8 cellular contexts compared by ENCODE assay signal in genomic region chr20:54199721-54200176, GRCh38. TPM values are rescaled to one million over a fixed set of nuclear protein-coding genes. Genes with fewer than 3 reads are reported as not detected.
DNase-seq lines count a peak whose midpoint lies in the region; ATAC-seq and TF ChIP-seq lines count a peak whose summit lies in the region.

No MANE protein-coding gene starts in this region.

- intact Hi-C loops in tibial artery (cut with DNase I; ENCODE audit: low total_unique reads) = loop anchor here (5.0 to 10.0 kb wide), 3 partner anchors 277 to 625 kb away; no protein-coding TSS in a partner anchor

- TF ChIP-seq CTCF in RWPE2 (IDR thresholded peaks at IDR 0.05; ENCODE audit: poor library complexity, severe bottlenecking) (peak; percentile 100), tibial artery (IDR thresholded peaks at IDR 0.05) (peak; percentile 71 to 84)

- peak; percentile 46 for ATAC-seq in RWPE2 (ENCODE audit: low read depth)

- H3K4me1 ChIP-seq in Karpas-422 (ENCODE audit: low read length) = peaks cover 8% of the 10 kb centered on the region
- H3K4me1 ChIP-seq in RWPE2 (ENCODE audit: insufficient read depth, poor library complexity, severe bottlenecking) = peaks cover 19% of the 10 kb centered on the region
- no peaks in the 10 kb centered on the region for H3K4me1 ChIP-seq in tibial artery

- no peak overlapping the region for H2AFZ ChIP-seq in Karpas-422 (ENCODE audit: low read length)

- H3K27me3 ChIP-seq in Karpas-422 (ENCODE audit: low read length) = no peaks in the 10 kb centered on the region
- H3K27me3 ChIP-seq in RWPE2 (ENCODE audit: insufficient read depth, poor library complexity, severe bottlenecking) = no peaks in the 10 kb centered on the region
- H3K27me3 ChIP-seq in tibial artery = peaks cover 0 to 5% of the 10 kb centered on the region in 2 donors

- H4K20me1 ChIP-seq in Karpas-422 (ENCODE audit: insufficient read depth, low read depth, low read length) = 0 out of 2 replicates have a peak, but pooled peaks cover 3% of the 10 kb centered on the region

- no peak overlapping the region for H3K27ac ChIP-seq in Karpas-422 (ENCODE audit: low read length)
- H3K27ac ChIP-seq in RWPE2 (ENCODE audit: poor library complexity, severe bottlenecking) = no peak overlapping the region
- no peak overlapping the region for H3K27ac ChIP-seq in tibial artery

- DNase-seq in NK-92 treated with Interleukin-12 subunit alpha and Interleukin-12 subunit beta, amount 100 ng/mL, for 24 hours (lab: John Stamatoyannopoulos, UW) = peak; percentile 30
- DNase-seq in NK-92 (lab: John Stamatoyannopoulos, UW; ENCODE audit: unreplicated experiment) (no peak), Karpas-422 (peak; percentile 82), RWPE2 (ENCODE audit: low spot score) (no peak), fibroblast of the conjunctiva (ENCODE audit: low read depth) (peak; percentile 68), non-pigmented ciliary epithelial cell (ENCODE audit: low read depth) (peak; percentile 48), tibial artery (peak; percentile 73 to 77)
- DNase-seq in activated T-helper 1 cell treated with anti-CD3 and anti-CD28 coated beads, Interleukin-2, amount 50 U/mL, for 16 hours (ENCODE audit: low read depth in 1 of 2, low spot score in 1 of 2) = peak; percentile 45 to 52

- H3K36me3 ChIP-seq in Karpas-422 (ENCODE audit: insufficient read depth, low read length) (no peaks in the 10 kb centered on the region), RWPE2 (ENCODE audit: low read depth) (no peaks in the 10 kb centered on the region), tibial artery (no peaks in the 10 kb centered on the region)

- no peak overlapping the region for H3K9ac ChIP-seq in Karpas-422 (ENCODE audit: low read length)

- H3K4me2 ChIP-seq in Karpas-422 (ENCODE audit: low read depth, low read length, poor library complexity, severe bottlenecking) = no peak overlapping the region

- H3K9me2 ChIP-seq in Karpas-422 (replicated peaks; ENCODE audit: insufficient read depth, low read length) = no peaks in the 10 kb centered on the region

- H3K4me3 ChIP-seq in Karpas-422 (ENCODE audit: low read length) = no peak overlapping the region
- no peak overlapping the region for H3K4me3 ChIP-seq in RWPE2 (ENCODE audit: severe bottlenecking)
- no peak overlapping the region for H3K4me3 ChIP-seq in tibial artery

- H3K9me3 ChIP-seq in Karpas-422 (ENCODE audit: low read length) (no peaks in the 10 kb centered on the region), RWPE2 (ENCODE audit: severe bottlenecking) (no peaks in the 10 kb centered on the region), tibial artery (no peaks in the 10 kb centered on the region)

- no peaks in the 10 kb centered on the region for H3K79me2 ChIP-seq in Karpas-422 (ENCODE audit: low read length)

RNA-seq across cellular contexts. Expression of gene PFDN4, which starts 8.1 kb away (rescaled TPM):
- 70.7 and 80.0 TPM in 2 replicates for total RNA-seq in Karpas-422 (2014; rRNA removed; shearing (Covaris generic); ENCODE audit: low replicate concordance)

RNA-seq across cellular contexts. Expression of gene CYP24A1, which starts 26.0 kb away (rescaled TPM):
- not detected in 2 replicates for total RNA-seq in Karpas-422 (2014; rRNA removed; shearing (Covaris generic); ENCODE audit: low replicate concordance)

Comparison
In these comparisons a context has a peak if more than half of its experiments do, and no peak if none do; other contexts are left out.
1. DNase-seq: peak in NK-92 treated with Interleukin-12 subunit alpha and Interleukin-12 subunit beta, amount 100 ng/mL, for 24 hours (single experiment), Karpas-422 (single experiment), activated T-helper 1 cell treated with anti-CD3 and anti-CD28 coated beads, Interleukin-2, amount 50 U/mL, for 16 hours (2 of 2), fibroblast of the conjunctiva (single experiment), non-pigmented ciliary epithelial cell (single experiment) and tibial artery (2 of 2); none in NK-92 (single experiment) and RWPE2 (single experiment).